ENCODE assay signal across 10 cellular contexts in the genomic region with DNA sequence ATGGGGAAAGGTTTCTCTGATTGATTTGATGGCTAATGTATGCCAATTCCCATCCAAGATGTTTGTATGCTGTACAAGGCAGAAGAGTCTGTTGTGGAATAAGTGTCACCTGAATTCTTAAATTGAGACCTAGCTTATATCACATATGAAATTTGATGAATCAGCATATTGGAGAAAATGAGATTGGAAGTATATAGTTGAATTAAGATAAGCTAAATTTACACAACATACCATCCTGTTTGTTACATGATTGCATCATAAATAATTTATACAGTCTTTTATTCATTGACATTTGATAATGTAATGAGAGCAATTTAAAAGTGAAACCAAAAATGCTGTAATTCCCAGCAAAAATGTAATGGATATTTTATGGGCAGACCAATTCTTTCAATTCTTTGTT. TPM values are rescaled to one million over a fixed set of nuclear protein-coding genes. Genes with fewer than 3 reads are reported as not detected.
DNase-seq lines count a peak whose midpoint lies in the region; ATAC-seq lines count a peak whose summit lies in the region.
"Had no signal": no experiment of that assay in that cellular context is flagged by ENCODE, and none has a peak within 500 bp of the region (broad histone marks: within the 10 kb centered on the region; RNA-seq: fewer than 3 reads in every experiment).

No MANE protein-coding gene starts in this region.

- H3K27ac ChIP-seq in stomach smooth muscle (ENCODE audit: low read length) = no peak overlapping the region

- no peaks in the 10 kb centered on the region for H3K27me3 Mint-ChIP-seq in activated CD4-positive, alpha-beta T cell treated with anti-CD3 and anti-CD28 coated beads for 36 hours
- no peaks in the 10 kb centered on the region for H3K27me3 Mint-ChIP-seq in activated T-helper 2 cell treated with anti-CD3 and anti-CD28 coated beads, Interferon-gamma antibody, Interleukin-2, Interleukin-4, amounts not matched to agents 10 μg/mL and 5 μg/mL and 100 μg/mL, durations not matched to agents 14 hours and 24 hours and 36 hours (ENCODE audit: low read depth)

- no peaks in the 10 kb centered on the region for H3K36me3 ChIP-seq in stomach smooth muscle (ENCODE audit: control insufficient read depth in 2 of 2, insufficient read depth in 2 of 2, low read length in 2 of 2)

- H3K9me3 Mint-ChIP-seq in activated CD4-positive, alpha-beta T cell treated with anti-CD3 and anti-CD28 coated beads for 36 hours (ENCODE audit: low read depth) = no peaks in the 10 kb centered on the region
- H3K9me3 Mint-ChIP-seq in activated T-helper 2 cell treated with anti-CD3 and anti-CD28 coated beads, Interferon-gamma antibody, Interleukin-2, Interleukin-4, amounts not matched to agents 10 μg/mL and 5 μg/mL and 100 μg/mL, durations not matched to agents 14 hours and 24 hours and 36 hours = no peaks in the 10 kb centered on the region

- no peak for DNase-seq in activated CD4-positive, alpha-beta T cell treated with anti-CD3 and anti-CD28 coated beads for 36 hours
- no peak for DNase-seq in activated CD4-positive, alpha-beta T cell treated with anti-CD3 and anti-CD28 coated beads for 48 hours
- no peak for DNase-seq in activated T-helper 2 cell treated with anti-CD3 and anti-CD28 coated beads, Interferon-gamma antibody, Interleukin-2, Interleukin-4, amounts not matched to agents 10 μg/mL and 5 μg/mL and 100 μg/mL, durations not matched to agents 14 hours and 24 hours and 36 hours (ENCODE audit: low spot score)
- no peak for DNase-seq in NOMO-1 treated with dmso at 0.1 percent for 144 hours (lab: John Stamatoyannopoulos, UW; ENCODE audit: unreplicated experiment)
- DNase-seq in occipital lobe (lab: John Stamatoyannopoulos, UW) = no peak
- DNase-seq: NCI-H2227 treated with DMSO at 0.1 percent for 48 hours; stimulated activated CD4-positive, alpha-beta T cell treated with anti-CD3 and anti-CD28 coated beads, Interleukin-15, amount 100 ng/mL, for 24 hours had no signal

- POLR2A ChIA-PET in activated CD4-positive, alpha-beta T cell treated with anti-CD3 and anti-CD28 coated beads for 36 hours (lab: Charles Lee) = no interaction called here

- H3K4me3 ChIP-seq in iPS-18c (ENCODE audit: insufficient read depth, low read depth, low read length) = peak overlapping the region; percentile 75
- H3K4me3 ChIP-seq in stomach smooth muscle (ENCODE audit: low read length in 2 of 2) = peak overlapping the region; percentile 97 to 98

- peaks cover 42% of the 10 kb centered on the region for H3K4me1 Mint-ChIP-seq in activated CD4-positive, alpha-beta T cell treated with anti-CD3 and anti-CD28 coated beads for 36 hours
- peaks cover 44% of the 10 kb centered on the region for H3K4me1 Mint-ChIP-seq in activated T-helper 2 cell treated with anti-CD3 and anti-CD28 coated beads, Interferon-gamma antibody, Interleukin-2, Interleukin-4, amounts not matched to agents 10 μg/mL and 5 μg/mL and 100 μg/mL, durations not matched to agents 14 hours and 24 hours and 36 hours (ENCODE audit: low read depth)

- H3K27ac Mint-ChIP-seq in activated CD4-positive, alpha-beta T cell treated with anti-CD3 and anti-CD28 coated beads for 36 hours = no peak overlapping the region
- peak overlapping the region; percentile 96 for H3K27ac Mint-ChIP-seq in activated T-helper 2 cell treated with anti-CD3 and anti-CD28 coated beads, Interferon-gamma antibody, Interleukin-2, Interleukin-4, amounts not matched to agents 10 μg/mL and 5 μg/mL and 100 μg/mL, durations not matched to agents 14 hours and 24 hours and 36 hours

- CTCF ChIA-PET in activated CD4-positive, alpha-beta T cell treated with anti-CD3 and anti-CD28 coated beads for 36 hours (lab: Charles Lee) = interaction anchor here (0.7 to 2.3 kb wide), 2 partner anchors 13 to 791 kb away, joined by 3 to 10 read pairs; no protein-coding TSS in a partner anchor

- peak overlapping the region in 1 of 2 donors; percentile 95 for H3K9ac ChIP-seq in stomach smooth muscle (ENCODE audit: low read length in 2 of 2)

- H3K4me3 Mint-ChIP-seq in activated CD4-positive, alpha-beta T cell treated with anti-CD3 and anti-CD28 coated beads for 36 hours = peak overlapping the region; percentile 91
- peak overlapping the region; percentile 98 for H3K4me3 Mint-ChIP-seq in activated T-helper 2 cell treated with anti-CD3 and anti-CD28 coated beads, Interferon-gamma antibody, Interleukin-2, Interleukin-4, amounts not matched to agents 10 μg/mL and 5 μg/mL and 100 μg/mL, durations not matched to agents 14 hours and 24 hours and 36 hours (ENCODE audit: low read depth)

- H3K27me3 ChIP-seq in stomach smooth muscle (ENCODE audit: control insufficient read depth in 1 of 2, insufficient read depth in 2 of 2, low read length in 2 of 2) = no peaks in the 10 kb centered on the region

- H3K4me1 ChIP-seq in stomach smooth muscle (ENCODE audit: control insufficient read depth, insufficient read depth, low read length) = peaks cover 15% of the 10 kb centered on the region

- ATAC-seq in activated CD4-positive, alpha-beta T cell treated with anti-CD3 and anti-CD28 coated beads for 36 hours = no peak
- ATAC-seq in GM19035 (IDR thresholded peaks at IDR 0.05; ENCODE audit: unreplicated experiment) = no peak

- H3K9me3 ChIP-seq in iPS-18c (ENCODE audit: control insufficient read depth, insufficient read depth, low read length) = no peaks in the 10 kb centered on the region
- H3K9me3 ChIP-seq in stomach smooth muscle (ENCODE audit: control insufficient read depth in 2 of 2, low read length in 2 of 2) = no peaks in the 10 kb centered on the region

- intact Hi-C loops in activated CD4-positive, alpha-beta T cell treated with anti-CD3 and anti-CD28 coated beads for 36 hours (cut with DNase I, micrococcal nuclease) = loop anchor here (1.0 to 5.0 kb wide), 6 partner anchors 133 to 1372 kb away; a partner anchor contains a TSS
- intact Hi-C loops in activated T-helper 2 cell treated with anti-CD3 and anti-CD28 coated beads, Interferon-gamma antibody, Interleukin-2, Interleukin-4, amounts not matched to agents 10 μg/mL and 5 μg/mL and 100 μg/mL, durations not matched to agents 14 hours and 24 hours and 36 hours (cut with micrococcal nuclease) = loop anchor here (2.0 to 5.0 kb wide), 4 partner anchors 15 to 855 kb away; a partner anchor contains a TSS

- peaks cover 13% of the 10 kb centered on the region for H3K36me3 Mint-ChIP-seq in activated CD4-positive, alpha-beta T cell treated with anti-CD3 and anti-CD28 coated beads for 36 hours (ENCODE audit: low read depth)
- H3K36me3 Mint-ChIP-seq in activated T-helper 2 cell treated with anti-CD3 and anti-CD28 coated beads, Interferon-gamma antibody, Interleukin-2, Interleukin-4, amounts not matched to agents 10 μg/mL and 5 μg/mL and 100 μg/mL, durations not matched to agents 14 hours and 24 hours and 36 hours (ENCODE audit: low read depth) = peaks cover 14% of the 10 kb centered on the region

RNA-seq across cellular contexts. Expression of a gene that starts 1.1 kb away (rescaled TPM):
- 10 to 100 TPM; 35.4 to 35.8 TPM for total RNA-seq in activated CD4-positive, alpha-beta T cell treated with anti-CD3 and anti-CD28 coated beads for 36 hours
- total RNA-seq in activated T-helper 2 cell treated with anti-CD3 and anti-CD28 coated beads, Interferon-gamma antibody, Interleukin-2, Interleukin-4, amounts not matched to agents 10 μg/mL and 5 μg/mL and 100 μg/mL, durations not matched to agents 14 hours and 24 hours and 36 hours = 30.3 and 32.9 TPM in 2 replicates
- total RNA-seq in occipital lobe = 30.4 TPM

RNA-seq across cellular contexts. Expression of a gene that starts 1.4 kb away (rescaled TPM):
- 10 to 100 TPM; 27.8 TPM for total RNA-seq in activated CD4-positive, alpha-beta T cell treated with anti-CD3 and anti-CD28 coated beads for 36 hours
- 30.9 and 32.9 TPM in 2 replicates for total RNA-seq in activated T-helper 2 cell treated with anti-CD3 and anti-CD28 coated beads, Interferon-gamma antibody, Interleukin-2, Interleukin-4, amounts not matched to agents 10 μg/mL and 5 μg/mL and 100 μg/mL, durations not matched to agents 14 hours and 24 hours and 36 hours
- 32.9 TPM for total RNA-seq in occipital lobe
